13 cellular contexts compared by ENCODE assay signal in the genomic region with DNA sequence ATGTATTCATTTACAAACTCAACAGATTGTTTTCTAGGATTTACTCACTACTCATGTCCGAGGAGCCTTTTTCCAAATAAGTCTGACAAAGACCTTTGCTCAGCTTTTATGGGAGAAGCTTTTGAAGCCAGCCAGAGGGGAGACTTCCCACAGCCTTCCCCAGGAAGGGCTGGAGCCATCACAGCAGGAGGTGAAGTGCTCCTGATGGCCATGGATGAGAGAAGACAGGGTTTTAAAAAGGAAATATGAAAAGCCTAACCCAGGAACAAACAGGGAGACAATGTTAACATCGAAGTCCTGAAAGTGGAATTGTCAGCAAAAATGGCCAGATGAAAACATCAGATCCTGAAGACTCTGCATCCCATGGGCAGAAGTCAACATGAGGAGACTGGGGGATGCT. TPM values are rescaled to one million over a fixed set of nuclear protein-coding genes. Genes with fewer than 3 reads are reported as not detected.
DNase-seq lines count a peak whose midpoint lies in the region; ATAC-seq and TF ChIP-seq lines count a peak whose summit lies in the region.
"Had no signal": no experiment of that assay in that cellular context is flagged by ENCODE, and none has a peak within 500 bp of the region (broad histone marks: within the 10 kb centered on the region; RNA-seq: fewer than 3 reads in every experiment).

No MANE protein-coding gene starts in this region.

- H3K36me3 ChIP-seq in CD8-positive, alpha-beta T cell (ENCODE audit: insufficient read depth, low read length), result no peaks in the 10 kb centered on the region
- H3K36me3 ChIP-seq in lower lobe of right lung, result no peaks in the 10 kb centered on the region
- H3K36me3 ChIP-seq: SJCRH30 had no signal

- POLR2A ChIA-PET in CD8-positive, alpha-beta T cell (lab: Charles Lee), result interaction anchor here (0.7 to 1.0 kb wide), 2 partner anchors 11 to 13 kb away, joined by 3 to 4 read pairs; a partner anchor contains a TSS
- POLR2A ChIA-PET in T-cell (lab: Charles Lee), result interaction anchor here in 1 of 2 donors (1.1 kb wide), 1 partner anchor 12 kb away, joined by 4 read pairs; no protein-coding TSS in a partner anchor

- H3K27ac Mint-ChIP-seq in CD14-positive monocyte, result peak overlapping the region; percentile 88 to 97 (median 94)
- H3K27ac Mint-ChIP-seq in CD8-positive, alpha-beta T cell, result peak overlapping the region; percentile 82
- peak overlapping the region; percentile 69 to 86 for H3K27ac Mint-ChIP-seq in T-cell
- peak overlapping the region; percentile 59 for H3K27ac Mint-ChIP-seq in memory B cell

- no peaks in the 10 kb centered on the region for H3K27me3 ChIP-seq in CD8-positive, alpha-beta T cell (ENCODE audit: insufficient read depth, low read length)
- H3K27me3 ChIP-seq in lower lobe of right lung (ENCODE audit: low read depth), result no peaks in the 10 kb centered on the region
- H3K27me3 ChIP-seq: SJCRH30 had no signal

- ATAC-seq in CD8-positive, alpha-beta T cell, result no peak
- ATAC-seq in T-cell (replicated peaks in 1 of 4) (no peak), memory B cell (ENCODE audit: low read depth) (no peak), HG03571 (IDR thresholded peaks at IDR 0.05; ENCODE audit: unreplicated experiment) (no peak), lower lobe of right lung (no peak), HG03432 (IDR thresholded peaks at IDR 0.05; ENCODE audit: unreplicated experiment) (no peak)

- TF ChIP-seq CTCF in CD14-positive monocyte (IDR thresholded peaks at IDR 0.05) (no peak), lower lobe of right lung (IDR thresholded peaks at IDR 0.05) (no peak)
- TF ChIP-seq CTCF in CD8-positive, alpha-beta T cell (IDR thresholded peaks at IDR 0.05), result no peak

- H3K4me1 Mint-ChIP-seq in CD14-positive monocyte (peaks cover 71% of the 10 kb centered on the region), T-cell (peaks cover 63 to 87% (median 80%) of the 10 kb centered on the region in 3 donors), memory B cell (peaks cover 51% of the 10 kb centered on the region)
- H3K4me1 Mint-ChIP-seq in CD8-positive, alpha-beta T cell (ENCODE audit: low read depth), result peaks cover 70% of the 10 kb centered on the region

- CTCF ChIA-PET in CD8-positive, alpha-beta T cell (lab: Charles Lee), result interaction anchor here (0.7 to 7.3 kb wide), 5 partner anchors 13 to 79 kb away, joined by 3 to 37 read pairs (median 5); a partner anchor contains a TSS
- CTCF ChIA-PET in T-cell (lab: Charles Lee), result interaction anchor here in 1 of 2 donors (0.6 to 1.6 kb wide), 4 partner anchors 11 to 48 kb away, joined by 3 to 5 read pairs (median 3); a partner anchor contains a TSS

- H3K27me3 Mint-ChIP-seq in CD14-positive monocyte (ENCODE audit: low read depth in 3 of 3) (peaks cover 0 to 4% (median 2%) of the 10 kb centered on the region in 3 donors), T-cell (no peaks in the 10 kb centered on the region), memory B cell (no peaks in the 10 kb centered on the region)
- H3K27me3 Mint-ChIP-seq in CD8-positive, alpha-beta T cell (ENCODE audit: low read depth), result no peaks in the 10 kb centered on the region

- DNase-seq in CD14-positive monocyte (ENCODE audit: low spot score), result no peak
- DNase-seq in CD8-positive, alpha-beta T cell, result no peak
- DNase-seq in T-cell, result no peak
- no peak for DNase-seq in memory B cell (ENCODE audit: low spot score in 2 of 2)
- no peak for DNase-seq in NCI-H1694 (lab: John Stamatoyannopoulos, UW)
- no peak for DNase-seq in lower lobe of right lung
- DNase-seq: effector CD4-positive, alpha-beta T cell; GM23248; NK-92 treated with Interleukin-12 subunit alpha and Interleukin-12 subunit beta, amount 100 ng/mL, for 24 hours; SJCRH30 had no signal

- H3K36me3 Mint-ChIP-seq in CD14-positive monocyte (peaks cover 0 to 8% of the 10 kb centered on the region in 2 donors), T-cell (no peaks in the 10 kb centered on the region), memory B cell (no peaks in the 10 kb centered on the region)
- H3K36me3 Mint-ChIP-seq in CD8-positive, alpha-beta T cell, result no peaks in the 10 kb centered on the region

- H3K4me3 ChIP-seq in CD8-positive, alpha-beta T cell (ENCODE audit: low read depth, low read length), result no peak overlapping the region
- no peak overlapping the region for H3K4me3 ChIP-seq in lower lobe of right lung
- H3K4me3 ChIP-seq: GM23248, SJCRH30 had no signal

- peaks cover 45% of the 10 kb centered on the region for H3K4me1 ChIP-seq in CD8-positive, alpha-beta T cell (ENCODE audit: insufficient read depth, low read length)
- H3K4me1 ChIP-seq in lower lobe of right lung, result peaks cover 26% of the 10 kb centered on the region
- H3K4me1 ChIP-seq: SJCRH30 had no signal

- H3K9me3 ChIP-seq in CD8-positive, alpha-beta T cell (ENCODE audit: low read length), result no peaks in the 10 kb centered on the region
- no peaks in the 10 kb centered on the region for H3K9me3 ChIP-seq in lower lobe of right lung
- H3K9me3 ChIP-seq: SJCRH30 had no signal

- intact Hi-C loops in CD14-positive monocyte (cut with micrococcal nuclease) (no loop called here), lower lobe of right lung (cut with DNase I) (no loop called here)
- intact Hi-C loops in CD8-positive, alpha-beta T cell (cut with DNase I, micrococcal nuclease), result loop anchor here in 1 of 2 experiments (1.0 kb wide), 1 partner anchor 11 kb away; no protein-coding TSS in a partner anchor

- H3K9me3 Mint-ChIP-seq in CD14-positive monocyte, result peaks cover 0 to 3% (median 0%) of the 10 kb centered on the region in 7 donors
- H3K9me3 Mint-ChIP-seq in CD8-positive, alpha-beta T cell, result no peaks in the 10 kb centered on the region
- H3K9me3 Mint-ChIP-seq in T-cell, result no peaks in the 10 kb centered on the region
- no peaks in the 10 kb centered on the region for H3K9me3 Mint-ChIP-seq in memory B cell

- peak overlapping the region; percentile 45 to 73 for H3K4me3 Mint-ChIP-seq in CD14-positive monocyte
- peak overlapping the region; percentile 5 for H3K4me3 Mint-ChIP-seq in CD8-positive, alpha-beta T cell
- H3K4me3 Mint-ChIP-seq in T-cell, result peak overlapping the region in 2 of 3 donors; percentile 37 to 70
- peak overlapping the region; percentile 33 for H3K4me3 Mint-ChIP-seq in memory B cell

- no peak overlapping the region for H3K27ac ChIP-seq in CD8-positive, alpha-beta T cell (ENCODE audit: low read depth, low read length)
- no peak overlapping the region for H3K27ac ChIP-seq in lower lobe of right lung
- H3K27ac ChIP-seq: GM23248, SJCRH30, VCaP had no signal

RNA-seq across cellular contexts. Expression of a gene that starts 11.6 kb away (rescaled TPM):
- polyA plus RNA-seq in CD14-positive monocyte, result 10 to 100 TPM; 51.9 to 59.1 TPM
- total RNA-seq in CD8-positive, alpha-beta T cell, result 100 to 1,000 TPM; 136 to 137 TPM
- total RNA-seq in T-cell, result 100 to 1,000 TPM; 110 to 224 (median 128) TPM
- 17.1 TPM for total RNA-seq in lower lobe of right lung
- total RNA-seq: GM23248 had no signal
- polyA plus RNA-seq: GM23248 had no signal

RNA-seq across cellular contexts. Expression of a gene that starts 56.4 kb away (rescaled TPM):
- polyA plus RNA-seq in CD14-positive monocyte, result 1 to 10 TPM; 4.6 to 9.6 TPM
- under 1 TPM; 0.52 to 0.83 TPM for total RNA-seq in CD8-positive, alpha-beta T cell
- total RNA-seq in T-cell (1 to 10 TPM; 1.5 to 2.6 (median 2.1) TPM), lower lobe of right lung (24.2 TPM)

Comparison
In these comparisons a context has a peak if more than half of its experiments do, and no peak if none do; other contexts are left out.
1. H3K4me3 Mint-ChIP-seq: peak in every context shown above with its lines; median percentile 59 in CD14-positive monocyte; 54 in T-cell; 33 in memory B cell; 5 in CD8-positive, alpha-beta T cell.